In the genomic region with DNA sequence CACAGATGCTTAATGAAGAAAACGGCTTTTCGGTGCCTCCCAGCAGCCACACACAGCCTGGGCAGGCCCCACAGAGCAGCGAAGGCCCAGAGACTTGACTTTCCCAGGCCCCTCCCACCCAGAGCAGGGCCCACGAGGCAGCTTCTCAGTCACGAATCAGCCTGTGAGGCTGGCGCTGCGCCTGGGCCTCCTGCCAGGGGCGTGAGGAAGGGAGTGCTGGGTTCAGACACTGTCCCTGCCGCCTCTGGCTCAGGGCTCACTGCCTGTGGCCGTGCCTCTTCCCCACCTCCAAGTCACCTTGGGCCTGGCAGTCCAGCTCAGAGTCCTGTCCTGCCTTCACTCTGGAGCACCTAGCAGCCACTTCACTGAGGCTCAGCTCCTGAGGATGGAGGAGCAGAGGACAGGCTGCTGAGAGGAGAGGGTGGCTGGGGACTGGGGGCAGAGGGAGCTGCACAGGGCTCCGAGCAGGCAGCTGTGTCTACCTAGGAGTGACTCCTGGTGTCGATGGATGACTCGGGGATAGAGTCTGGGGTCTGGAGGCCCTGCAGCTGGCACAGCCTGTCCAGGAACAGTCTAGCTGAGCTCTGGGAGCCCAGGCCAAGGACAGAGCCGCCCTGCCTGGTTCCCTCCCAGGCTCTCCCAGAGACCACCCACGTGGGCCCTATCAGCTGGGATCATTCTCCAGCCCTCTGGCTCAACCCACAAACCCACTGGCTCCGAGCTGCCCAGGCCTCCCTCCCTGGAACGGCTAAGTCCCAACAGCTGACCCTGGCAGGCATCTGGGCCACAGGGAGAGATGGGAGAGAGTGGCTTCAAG, we compare ENCODE assay signal across 8 cellular contexts. TPM values are rescaled to one million over a fixed set of nuclear protein-coding genes. Genes with fewer than 3 reads are reported as not detected.
DNase-seq lines count a peak whose midpoint lies in the region; ATAC-seq lines count a peak whose summit lies in the region.

No MANE protein-coding gene starts in this region.

- H3K4me3 Mint-ChIP-seq in CD4-positive, CD25-positive, alpha-beta regulatory T cell, result peak overlapping the region in 1 of 4 donors; percentile 60

- H3K27me3 Mint-ChIP-seq in CD4-positive, CD25-positive, alpha-beta regulatory T cell, result peaks cover 12% of the 10 kb centered on the region

- no peaks in the 10 kb centered on the region for H3K27me3 ChIP-seq in CD4-positive, CD25-positive, alpha-beta regulatory T cell (ENCODE audit: control insufficient read depth, insufficient read depth, low read length)

- H3K36me3 Mint-ChIP-seq in CD4-positive, CD25-positive, alpha-beta regulatory T cell, result no peaks in the 10 kb centered on the region

- peak overlapping the region in 2 of 3 donors; percentile 67 to 69 for H3K27ac Mint-ChIP-seq in CD4-positive, CD25-positive, alpha-beta regulatory T cell

- H3K4me3 ChIP-seq in CD4-positive, CD25-positive, alpha-beta regulatory T cell (ENCODE audit: low read depth, low read length), result no peak overlapping the region

- ATAC-seq in CD4-positive, CD25-positive, alpha-beta regulatory T cell (ENCODE audit: low read depth in 2 of 2), result no peak
- ATAC-seq in left cardiac atrium (peak; percentile 92 to 93), GM21423 (IDR thresholded peaks at IDR 0.05; ENCODE audit: unreplicated experiment) (no peak)

- intact Hi-C loops in left cardiac atrium (cut with DNase I), result no loop called here

- H3K27ac ChIP-seq in CD4-positive, CD25-positive, alpha-beta regulatory T cell (ENCODE audit: insufficient read depth, low read length, poor library complexity, severe bottlenecking), result no peak overlapping the region

- no peaks in the 10 kb centered on the region for H3K9me3 ChIP-seq in CD4-positive, CD25-positive, alpha-beta regulatory T cell (ENCODE audit: control insufficient read depth in 2 of 2, low read length in 2 of 2)

- H3K9me3 Mint-ChIP-seq in CD4-positive, CD25-positive, alpha-beta regulatory T cell, result peaks cover 0 to 1% (median 0%) of the 10 kb centered on the region in 7 donors

- DNase-seq in CD4-positive, CD25-positive, alpha-beta regulatory T cell, result peak in 1 of 3 donors; percentile 15
- peak; percentile 73 for DNase-seq in LoVo (ENCODE audit: low spot score)
- peak in 32 of 56 donors; percentile 3 to 66 (median 35) for DNase-seq in amygdala (lab: John Stamatoyannopoulos, UW)
- peak; percentile 95 for DNase-seq in left cardiac atrium
- DNase-seq in pulmonary artery endothelial cell (ENCODE audit: low read depth, low spot score), result peak; percentile 68
- no peak for DNase-seq in activated CD4-positive, CD25-positive, alpha-beta regulatory T cell treated with anti-CD3 and anti-CD28 coated beads, Interleukin-2, amount 50 U/mL, for 72 hours
- DNase-seq in 8988T, result no peak

- no peaks in the 10 kb centered on the region for H3K36me3 ChIP-seq in CD4-positive, CD25-positive, alpha-beta regulatory T cell (ENCODE audit: control insufficient read depth, insufficient read depth, low read length)

- H3K4me1 ChIP-seq in CD4-positive, CD25-positive, alpha-beta regulatory T cell (ENCODE audit: control insufficient read depth, insufficient read depth, low read length, poor library complexity, severe bottlenecking), result peaks cover 37% of the 10 kb centered on the region

- H3K4me1 Mint-ChIP-seq in CD4-positive, CD25-positive, alpha-beta regulatory T cell, result peaks cover 7 to 49% (median 23%) of the 10 kb centered on the region in 4 donors

RNA-seq across cellular contexts. Expression of a gene that starts 36.4 kb away (rescaled TPM):
- total RNA-seq in CD4-positive, CD25-positive, alpha-beta regulatory T cell, result 195 TPM
- 1 to 10 TPM; 1.9 to 3.9 (median 2.5) TPM for polyA plus RNA-seq in CD4-positive, CD25-positive, alpha-beta regulatory T cell
- 100 to 1,000 TPM in 1 of 2 donors, 10 to 100 TPM in 1; 66.6 to 140 TPM for total RNA-seq in left cardiac atrium
- total RNA-seq in pulmonary artery endothelial cell, result 36.3 and 66.0 TPM in 2 replicates

Comparison
In these comparisons a context has a peak if more than half of its experiments do, and no peak if none do; other contexts are left out.
1. ATAC-seq: peak in left cardiac atrium (2 of 2); none in CD4-positive, CD25-positive, alpha-beta regulatory T cell (0 of 2) and GM21423 (single experiment).
2. DNase-seq: peak in LoVo (single experiment), amygdala (32 of 56), left cardiac atrium (single experiment) and pulmonary artery endothelial cell (single experiment); none in activated CD4-positive, CD25-positive, alpha-beta regulatory T cell treated with anti-CD3 and anti-CD28 coated beads, Interleukin-2, amount 50 U/mL, for 72 hours (single experiment) and 8988T (single experiment).